ENCODE assay signal across 18 cellular contexts in genomic region chr1:184851822-184852746, GRCh38.
DNase-seq lines count a peak whose midpoint lies in the region; ATAC-seq, FAIRE-seq and TF ChIP-seq lines count a peak whose summit lies in the region.
"Had no signal": no experiment of that assay in that cellular context is flagged by ENCODE, and none has a peak within 500 bp of the region (broad histone marks: within the 10 kb centered on the region; RNA-seq: fewer than 3 reads in every experiment).

No MANE protein-coding gene starts in this region.

- POLR2A ChIA-PET in HEK293 (lab: Yijun Ruan, JAX): interaction anchor here (0.6 kb wide), 1 partner anchor 99 kb away, joined by 4 read pairs; no protein-coding TSS in a partner anchor

- no peak for ATAC-seq in HG02798 (IDR thresholded peaks at IDR 0.05; ENCODE audit: poor library complexity, unreplicated experiment)
- ATAC-seq: A549 had no signal

- DNase-seq in GM12892 (ENCODE audit: insufficient read length) (no peak), left ventricle myocardium inferior (no peak), spleen (peak; percentile 47), head of caudate nucleus (no peak), NCI-H2107 (lab: John Stamatoyannopoulos, UW) (no peak)
- DNase-seq: BE2C; CD4-positive, alpha-beta memory T cell; COR-L47; DMS153; DMS79 treated with DMSO at 0.1 percent for 48 hours; EL; GOT3; HCEC 1CT had no signal

- peak; percentile 46 for FAIRE-seq in GM12892 (lab: Jason Lieb, UNC)
- FAIRE-seq: A549, GM12891 had no signal

- no peaks in the 10 kb centered on the region for H3K4me1 ChIP-seq in HEK293 (ENCODE audit: control insufficient read depth, insufficient read depth, low read length)
- H3K4me1 ChIP-seq in left ventricle myocardium inferior: peaks cover 32% of the 10 kb centered on the region
- peaks cover 0 to 19% (median 2%) of the 10 kb centered on the region in 6 donors for H3K4me1 ChIP-seq in spleen
- H3K4me1 ChIP-seq: A549, BE2C had no signal

- intact Hi-C loops in left ventricle myocardium inferior (cut with micrococcal nuclease): no loop called here
- intact Hi-C loops in spleen (cut with DNase I; ENCODE audit: low total_unique reads): no loop called here
- intact Hi-C loops in head of caudate nucleus (cut with DNase I): no loop called here

- TF ChIP-seq CTCF in HEK293 (tag by site-specific recombination; IDR thresholded peaks at IDR 0.05) (no peak), left ventricle myocardium inferior (IDR thresholded peaks at IDR 0.05; ENCODE audit: borderline replicate concordance) (no peak), spleen (IDR thresholded peaks at IDR 0.05 in 8 of 11, conservative IDR thresholded peaks at IDR 0.05 in 3 of 11) (no peak)

- 94 to 96% (median 95%) methylated on average over 14 of the region's 14 CpGs for WGBS in spleen, 5 donors

- no peak overlapping the region for H3K4me3 ChIP-seq in HEK293 (ENCODE audit: low read depth, low read length)
- H3K4me3 ChIP-seq in left ventricle myocardium inferior: no peak overlapping the region
- H3K4me3 ChIP-seq in spleen: no peak overlapping the region
- H3K4me3 ChIP-seq: A549 had no signal

- H3K9me3 ChIP-seq in HEK293 (ENCODE audit: control insufficient read depth, insufficient read depth, low read depth, low read length): no peaks in the 10 kb centered on the region
- no peaks in the 10 kb centered on the region for H3K9me3 ChIP-seq in left ventricle myocardium inferior (replicated peaks)
- H3K9me3 ChIP-seq in spleen: no peaks in the 10 kb centered on the region
- H3K9me3 ChIP-seq: A549, BE2C had no signal

- H3K27me3 ChIP-seq in left ventricle myocardium inferior (ENCODE audit: low read depth) (no peaks in the 10 kb centered on the region), spleen (replicated peaks in 1 of 7) (no peaks in the 10 kb centered on the region)
- H3K27me3 ChIP-seq: BE2C had no signal

- H3K36me3 ChIP-seq in HEK293 (ENCODE audit: control insufficient read depth in 2 of 2, insufficient read depth in 1 of 2, low read length in 2 of 2) (no peaks in the 10 kb centered on the region), left ventricle myocardium inferior (peaks cover 3% of the 10 kb centered on the region), spleen (no peaks in the 10 kb centered on the region)
- H3K36me3 ChIP-seq: BE2C had no signal

- H3K27ac ChIP-seq in HEK293 (ENCODE audit: extremely low read depth, low read depth, low read length): no peak overlapping the region
- H3K27ac ChIP-seq in left ventricle myocardium inferior (replicated peaks): peak overlapping the region; percentile 27
- no peak overlapping the region for H3K27ac ChIP-seq in spleen
- H3K27ac ChIP-seq: A549, C4-2B had no signal

- TF ChIP-seq POLR2A in GM12892 (IDR thresholded peaks at IDR 0.05; ENCODE audit: low read depth, low read length) (no peak), spleen (IDR thresholded peaks at IDR 0.05) (no peak)

- CTCF ChIA-PET in HEK293 (lab: Yijun Ruan, JAX): no interaction called here

TF ChIP-seq in HEK293, 187 proteins besides CTCF, POLR2A, EP300 and RAD21:
- TF ChIP-seq KLF17 (tag by site-specific recombination; IDR thresholded peaks at IDR 0.05): no peak
- TF ChIP-seq ZNF768 (tag by site-specific recombination; IDR thresholded peaks at IDR 0.05): peak; percentile 38; the same call in 1 of the 2 replicates
